ENCODE assay signal across 8 cellular contexts in genomic region chr11:8689726-8690255, GRCh38. TPM values are rescaled to one million over a fixed set of nuclear protein-coding genes. Genes with fewer than 3 reads are reported as not detected.
DNase-seq lines count a peak whose midpoint lies in the region; ATAC-seq and TF ChIP-seq lines count a peak whose summit lies in the region.

No MANE protein-coding gene starts in this region.

- H3K9me3 Mint-ChIP-seq in brain (no peaks in the 10 kb centered on the region), nephron progenitor cell (no peaks in the 10 kb centered on the region)

- H3K9ac ChIP-seq in Karpas-422 (ENCODE audit: low read length): peak overlapping the region; percentile 88; the same call in 1 of the 2 replicates

- H3K4me2 ChIP-seq in Karpas-422 (ENCODE audit: low read depth, low read length, poor library complexity, severe bottlenecking): peak overlapping the region; percentile 95

- H3K4me1 Mint-ChIP-seq in brain: peaks cover 54% of the 10 kb centered on the region
- peaks cover 45% of the 10 kb centered on the region for H3K4me1 Mint-ChIP-seq in nephron progenitor cell

- H3K36me3 Mint-ChIP-seq in brain: peaks cover 50% of the 10 kb centered on the region
- peaks cover 60% of the 10 kb centered on the region for H3K36me3 Mint-ChIP-seq in nephron progenitor cell (ENCODE audit: low read depth)

- H3K4me3 ChIP-seq in Karpas-422 (ENCODE audit: low read length): peak overlapping the region; percentile 91

- H3K27ac Mint-ChIP-seq in brain: peak overlapping the region in 4 of 5 experiments; percentile 92 to 96 (median 95)
- H3K27ac Mint-ChIP-seq in nephron progenitor cell: peak overlapping the region; percentile 28

- no peak for ATAC-seq in HG02623 (IDR thresholded peaks at IDR 0.05; ENCODE audit: unreplicated experiment)
- ATAC-seq in HG03354 (IDR thresholded peaks at IDR 0.05; ENCODE audit: poor library complexity, severe bottlenecking, unreplicated experiment): no peak

- peaks cover 46% of the 10 kb centered on the region for H3K4me1 ChIP-seq in Karpas-422 (ENCODE audit: low read length)

- H2AFZ ChIP-seq in Karpas-422 (ENCODE audit: low read length): no peak overlapping the region

- peaks cover 6% of the 10 kb centered on the region for H3K27me3 Mint-ChIP-seq in brain
- no peaks in the 10 kb centered on the region for H3K27me3 Mint-ChIP-seq in nephron progenitor cell (ENCODE audit: low read depth, poor library complexity)

- no peaks in the 10 kb centered on the region for H3K9me2 ChIP-seq in Karpas-422 (replicated peaks; ENCODE audit: insufficient read depth, low read length)

- no peaks in the 10 kb centered on the region for H3K27me3 ChIP-seq in Karpas-422 (ENCODE audit: low read length)

- H4K20me1 ChIP-seq in Karpas-422 (ENCODE audit: insufficient read depth, low read depth, low read length): peaks cover 5% of the 10 kb centered on the region; the same call in 1 of the 2 replicates

- TF ChIP-seq CTCF in brain (conservative IDR thresholded peaks at IDR 0.05) (no peak), nephron progenitor cell (IDR thresholded peaks at IDR 0.05) (no peak), GM10266 (IDR thresholded peaks at IDR 0.05; ENCODE audit: control insufficient read depth, insufficient read depth, low read depth, missing control alignments) (no peak)

- H3K27ac ChIP-seq in Karpas-422 (ENCODE audit: low read length): peak overlapping the region; percentile 95

- peak overlapping the region; percentile 91 to 99 (median 98) for H3K4me3 Mint-ChIP-seq in brain
- peak overlapping the region; percentile 84 for H3K4me3 Mint-ChIP-seq in nephron progenitor cell

- DNase-seq in EH (ENCODE audit: low read depth): peak; percentile 39
- no peak for DNase-seq in Karpas-422
- no peak for DNase-seq in nephron progenitor cell
- no peak for DNase-seq in Kasumi-1 (lab: John Stamatoyannopoulos, UW)
- DNase-seq in GM10266 (ENCODE audit: extremely low spot score): no peak

- H3K79me2 ChIP-seq in Karpas-422 (ENCODE audit: low read length): peaks cover 27% of the 10 kb centered on the region

- peaks cover 49% of the 10 kb centered on the region for H3K36me3 ChIP-seq in Karpas-422 (ENCODE audit: insufficient read depth, low read length)

- no peaks in the 10 kb centered on the region for H3K9me3 ChIP-seq in Karpas-422 (ENCODE audit: low read length)

RNA-seq across cellular contexts. Expression of gene RPL27A, which starts 7.2 kb away (rescaled TPM):
- total RNA-seq in Karpas-422 (2014; rRNA removed; shearing (Covaris generic); ENCODE audit: low replicate concordance): 2,423 and 3,362 TPM in 2 replicates
- polyA plus RNA-seq in brain (ENCODE audit: insufficient read depth, low read depth, low replicate concordance): 1,828 TPM

RNA-seq across cellular contexts. Expression of gene TRIM66, which starts 7.3 kb away (rescaled TPM):
- total RNA-seq in Karpas-422 (2014; rRNA removed; shearing (Covaris generic); ENCODE audit: low replicate concordance): 13.3 and 15.3 TPM in 2 replicates
- 3.7 TPM for polyA plus RNA-seq in brain (ENCODE audit: insufficient read depth, low read depth, low replicate concordance)
